9 cellular contexts compared by ENCODE assay signal in genomic region chr3:119600732-119601131, GRCh38. TPM values are rescaled to one million over a fixed set of nuclear protein-coding genes. Genes with fewer than 3 reads are reported as not detected.
DNase-seq lines count a peak whose midpoint lies in the region; ATAC-seq and TF ChIP-seq lines count a peak whose summit lies in the region.
"Had no signal": no experiment of that assay in that cellular context is flagged by ENCODE, and none has a peak within 500 bp of the region (broad histone marks: within the 10 kb centered on the region; RNA-seq: fewer than 3 reads in every experiment).

No MANE protein-coding gene starts in this region.

- H3K36me3 Mint-ChIP-seq in activated T-cell treated with anti-CD3 and anti-CD28 coated beads, Interleukin-2, amount 50 U/mL, for 4 hours (ENCODE audit: insufficient read depth) = no peaks in the 10 kb centered on the region

- peak; percentile 92 for TF ChIP-seq CTCF in GM12874 (IDR thresholded peaks at IDR 0.05; ENCODE audit: insufficient read depth, low read depth, low read length)
- peak; percentile 5 for TF ChIP-seq CTCF in kidney epithelial cell (IDR thresholded peaks at IDR 0.05; ENCODE audit: insufficient read depth, low read length, poor library complexity, severe bottlenecking)

- no peaks in the 10 kb centered on the region for H3K27me3 ChIP-seq in kidney epithelial cell (ENCODE audit: control insufficient read depth, insufficient read depth, low read length)
- H3K27me3 ChIP-seq: neutrophil had no signal

- DNase-seq in activated T-cell treated with anti-CD3 and anti-CD28 coated beads, Interleukin-2, amount 50 U/mL, for 4 hours = no peak
- no peak for DNase-seq in kidney epithelial cell (ENCODE audit: low read depth)
- DNase-seq in DMS79 (lab: John Stamatoyannopoulos, UW) = no peak
- DNase-seq in AG08396 (ENCODE audit: low spot score) = no peak
- no peak for DNase-seq in NCI-H2107 treated with DMSO at 0.1 percent for 48 hours (lab: John Stamatoyannopoulos, UW; ENCODE audit: unreplicated experiment)

- no peaks in the 10 kb centered on the region for H3K36me3 ChIP-seq in kidney epithelial cell (ENCODE audit: control insufficient read depth, insufficient read depth, low read length)
- H3K36me3 ChIP-seq: neutrophil had no signal

- no peak overlapping the region for H3K4me3 Mint-ChIP-seq in activated T-cell treated with anti-CD3 and anti-CD28 coated beads, Interleukin-2, amount 50 U/mL, for 4 hours

- H3K4me3 ChIP-seq in kidney epithelial cell (ENCODE audit: low read depth, low read length) = no peak overlapping the region

- H3K9me3 Mint-ChIP-seq in activated T-cell treated with anti-CD3 and anti-CD28 coated beads, Interleukin-2, amount 50 U/mL, for 4 hours = no peaks in the 10 kb centered on the region

- peaks cover 3% of the 10 kb centered on the region for H3K27me3 Mint-ChIP-seq in activated T-cell treated with anti-CD3 and anti-CD28 coated beads, Interleukin-2, amount 50 U/mL, for 4 hours (ENCODE audit: low read depth)

- peaks cover 9% of the 10 kb centered on the region for H3K4me1 Mint-ChIP-seq in activated T-cell treated with anti-CD3 and anti-CD28 coated beads, Interleukin-2, amount 50 U/mL, for 4 hours (ENCODE audit: low read depth)

- ATAC-seq in GM19463 (IDR thresholded peaks at IDR 0.05; ENCODE audit: unreplicated experiment) (peak; percentile 61), HG03378 (IDR thresholded peaks at IDR 0.05; ENCODE audit: unreplicated experiment) (peak; percentile 56)
- ATAC-seq in activated T-cell treated with anti-CD3 and anti-CD28 coated beads, Interleukin-2, amount 50 U/mL, for 4 hours = peak; percentile 42 to 60

RNA-seq across cellular contexts. Expression of gene PLA1A, which starts 3.0 kb away (rescaled TPM):
- total RNA-seq in activated T-cell treated with anti-CD3 and anti-CD28 coated beads, Interleukin-2, amount 50 U/mL, for 4 hours = not detected
- total RNA-seq in kidney epithelial cell = 0.75 and 1.4 TPM in 2 replicates

RNA-seq across cellular contexts. Expression of gene ADPRH, which starts 21.4 kb away (rescaled TPM):
- total RNA-seq in activated T-cell treated with anti-CD3 and anti-CD28 coated beads, Interleukin-2, amount 50 U/mL, for 4 hours = 1 to 10 TPM; 1.6 to 3.3 (median 2.5) TPM
- 7.3 and 10.1 TPM in 2 replicates for total RNA-seq in kidney epithelial cell

RNA-seq across cellular contexts. Expression of gene CD80, which starts 41.3 kb away (rescaled TPM):
- total RNA-seq in activated T-cell treated with anti-CD3 and anti-CD28 coated beads, Interleukin-2, amount 50 U/mL, for 4 hours = 1 to 10 TPM; 1.6 to 6.2 (median 3.3) TPM
- not detected in 2 replicates for total RNA-seq in kidney epithelial cell

RNA-seq across cellular contexts. Expression of gene POPDC2, which starts 59.7 kb away (rescaled TPM):
- 1 to 10 TPM in 2 of 3 donors, under 1 TPM in 1; 0.84 to 2.3 (median 2.0) TPM for total RNA-seq in activated T-cell treated with anti-CD3 and anti-CD28 coated beads, Interleukin-2, amount 50 U/mL, for 4 hours
- total RNA-seq in kidney epithelial cell = 1.0 and 4.9 TPM in 2 replicates
